In genomic region chr7:77651544-77652162, GRCh38 we compare ENCODE assay signal across 8 cellular contexts. TPM values are rescaled to one million over a fixed set of nuclear protein-coding genes. Genes with fewer than 3 reads are reported as not detected.
DNase-seq lines count a peak whose midpoint lies in the region; ATAC-seq and TF ChIP-seq lines count a peak whose summit lies in the region.

No MANE protein-coding gene starts in this region.

- H3K4me1 ChIP-seq in transverse colon, result peaks cover 4 to 47% (median 23%) of the 10 kb centered on the region in 4 donors

- WGBS in transverse colon (ENCODE audit: low coverage in 1 of 2), 2 donors, result 26 to 28% methylated on average over 3 of the region's 3 CpGs

- no peak overlapping the region for H3K27ac ChIP-seq in C4-2B
- H3K27ac ChIP-seq in transverse colon, result no peak overlapping the region

- no peaks in the 10 kb centered on the region for H3K9me3 ChIP-seq in transverse colon

- DNase-seq in NCI-H69 (lab: John Stamatoyannopoulos, UW), result peak; percentile 67
- DNase-seq in astrocyte of the spinal cord (ENCODE audit: low read depth, low spot score), result peak; percentile 43
- DNase-seq in kidney epithelial cell (ENCODE audit: low read depth), result no peak
- DNase-seq in transverse colon, result no peak

- in situ Hi-C loops in astrocyte of the spinal cord (cut with HindIII; ENCODE audit: low sequenced_read_pairs), result no loop called here
- in situ Hi-C loops in transverse colon (cut with MboI; ENCODE audit: low pct_ligation_motif_present in 1 of 4, low pct_unique_long_range_greater_than_20kb in 1 of 4, low sequenced_read_pairs in 3 of 4), result loop anchor here in 2 of 4 donors (10.0 to 25.0 kb wide), 3 partner anchors 103 to 286 kb away; no protein-coding TSS in a partner anchor

- no peaks in the 10 kb centered on the region for H3K27me3 ChIP-seq in kidney epithelial cell (ENCODE audit: control insufficient read depth, insufficient read depth, low read length)
- no peaks in the 10 kb centered on the region for H3K27me3 ChIP-seq in transverse colon

- no peak for TF ChIP-seq POLR2A in transverse colon (IDR thresholded peaks at IDR 0.05)

- no peak for TF ChIP-seq EP300 in transverse colon (IDR thresholded peaks at IDR 0.05; ENCODE audit: low read depth)

- ATAC-seq in GM21737 (IDR thresholded peaks at IDR 0.05; ENCODE audit: unreplicated experiment) (no peak), HG03457 (IDR thresholded peaks at IDR 0.05; ENCODE audit: unreplicated experiment) (no peak)

- intact Hi-C loops in transverse colon (cut with DNase I; ENCODE audit: low total_unique reads), result no loop called here

- TF ChIP-seq CTCF in C4-2B (conservative IDR thresholded peaks at IDR 0.05), result peak; percentile 95
- TF ChIP-seq CTCF in GM12873 (IDR thresholded peaks at IDR 0.05; ENCODE audit: insufficient read depth, low read depth, low read length, missing control alignments), result peak; percentile 67
- peak; percentile 71 for TF ChIP-seq CTCF in astrocyte of the spinal cord (IDR thresholded peaks at IDR 0.05; ENCODE audit: low read depth, low read length)
- TF ChIP-seq CTCF in kidney epithelial cell (IDR thresholded peaks at IDR 0.05; ENCODE audit: insufficient read depth, low read length, poor library complexity, severe bottlenecking), result peak; percentile 70
- peak; percentile 67 to 77 (median 72) for TF ChIP-seq CTCF in transverse colon (IDR thresholded peaks at IDR 0.05)

- H3K4me3 ChIP-seq in astrocyte of the spinal cord (ENCODE audit: low read depth, low read length) (no peak overlapping the region), kidney epithelial cell (ENCODE audit: low read depth, low read length) (no peak overlapping the region), transverse colon (no peak overlapping the region)

- H3K36me3 ChIP-seq in kidney epithelial cell (ENCODE audit: control insufficient read depth, insufficient read depth, low read length), result no peaks in the 10 kb centered on the region
- H3K36me3 ChIP-seq in transverse colon, result no peaks in the 10 kb centered on the region

RNA-seq across cellular contexts. Expression of gene RSBN1L, which starts 44.6 kb away (rescaled TPM):
- 8.7 and 15.5 TPM in 2 replicates for total RNA-seq in kidney epithelial cell
- total RNA-seq in transverse colon, result 10 to 100 TPM; 13.7 to 26.2 (median 19.8) TPM

Comparison
In these comparisons a context has a peak if more than half of its experiments do, and no peak if none do; other contexts are left out.
1. DNase-seq: peak in NCI-H69 (single experiment) and astrocyte of the spinal cord (single experiment); none in kidney epithelial cell (single experiment) and transverse colon (single experiment).
2. Peak in every context shown above with its lines, with median percentiles within 50 percentile points of each other: CTCF ChIP-seq.